7 cellular contexts compared by ENCODE assay signal in genomic region chr10:112720178-112720577, GRCh38.
"Had no signal": no experiment of that assay in that cellular context is flagged by ENCODE, and none has a peak within 500 bp of the region (broad histone marks: within the 10 kb centered on the region; RNA-seq: fewer than 3 reads in every experiment).

No MANE protein-coding gene starts in this region.

- H3K27ac ChIP-seq: HL-60, KMS-11 had no signal

- ATAC-seq: K562 had no signal

- DNase-seq: IMR-90, KBM-7, KG1 had no signal

- H3K4me3 ChIP-seq: K562 had no signal

- H3K4me2 ChIP-seq: KMS-11 had no signal

- H3K9ac ChIP-seq: KMS-11 had no signal

- FAIRE-seq: HTR-8/SVneo, K562 had no signal
